Comparison of ENCODE assay signal across 16 cellular contexts in the genomic region with DNA sequence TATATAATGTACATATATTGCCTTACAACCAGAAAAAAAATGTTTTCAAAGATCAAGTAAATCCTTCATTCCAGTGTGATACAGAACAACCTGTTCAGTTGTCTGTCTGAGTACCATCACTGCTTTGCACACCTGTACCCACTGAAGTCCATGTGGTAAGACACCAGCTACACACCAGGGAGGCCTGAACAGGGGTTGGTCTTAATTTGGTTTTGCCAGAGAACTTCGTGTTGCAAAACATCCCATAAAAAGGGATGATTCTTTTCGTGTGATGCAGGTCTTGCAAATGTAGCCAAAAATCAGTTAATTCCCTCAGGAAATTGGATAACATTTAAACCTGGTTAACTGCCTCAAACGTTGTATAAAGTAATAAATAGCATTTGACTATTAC.
A peak's percentile ranks its signal among the peaks of the same experiment; 100 is the strongest.
DNase-seq lines count a peak whose midpoint lies in the region; ATAC-seq and TF ChIP-seq lines count a peak whose summit lies in the region.
"Had no signal": no experiment of that assay in that cellular context is flagged by ENCODE, and none has a peak within 500 bp of the region (broad histone marks: within the 10 kb centered on the region; RNA-seq: fewer than 3 reads in every experiment).

No MANE protein-coding gene starts in this region.

- ATAC-seq in GM21360 (IDR thresholded peaks at IDR 0.05; ENCODE audit: unreplicated experiment) (peak; percentile 3), HG03139 (IDR thresholded peaks at IDR 0.05; ENCODE audit: unreplicated experiment) (peak; percentile 4), GM18519 (IDR thresholded peaks at IDR 0.05; ENCODE audit: low FRiP score, unreplicated experiment) (no peak), left lung (no peak)

- peaks cover 0 to 18% of the 10 kb centered on the region in 2 donors for H3K4me1 ChIP-seq in left lung
- H3K4me1 ChIP-seq: breast epithelium had no signal

- CTCF ChIA-PET in activated CD4-positive, alpha-beta T cell treated with anti-CD3 and anti-CD28 coated beads, Interleukin-2, amount 10 ng/mL, durations not matched to agents 7 days and 5 days (lab: Charles Lee): interaction anchor here (0.6 to 1.5 kb wide), 5 partner anchors 9 to 118 kb away, joined by 3 read pairs; no protein-coding TSS in a partner anchor

- no peaks in the 10 kb centered on the region for H3K9me3 Mint-ChIP-seq in activated CD4-positive, alpha-beta T cell treated with anti-CD3 and anti-CD28 coated beads, Interleukin-2, amount 10 ng/mL, durations not matched to agents 7 days and 5 days
- H3K9me3 Mint-ChIP-seq: activated naive CD4-positive, alpha-beta T cell treated with anti-CD3 and anti-CD28 coated beads, Interleukin-2, amount 10 ng/mL, durations not matched to agents 7 days and 5 days had no signal

- intact Hi-C loops in left lung (cut with DNase I): loop anchor here in 1 of 2 donors (5.0 kb wide), 1 partner anchor 127 kb away; no protein-coding TSS in a partner anchor

- no peaks in the 10 kb centered on the region for H3K27me3 Mint-ChIP-seq in activated CD4-positive, alpha-beta T cell treated with anti-CD3 and anti-CD28 coated beads, Interleukin-2, amount 10 ng/mL, durations not matched to agents 7 days and 5 days

- H3K27ac Mint-ChIP-seq in activated CD4-positive, alpha-beta T cell treated with anti-CD3 and anti-CD28 coated beads, Interleukin-2, amount 10 ng/mL, durations not matched to agents 7 days and 5 days: no peak overlapping the region
- H3K27ac Mint-ChIP-seq: activated naive CD4-positive, alpha-beta T cell treated with anti-CD3 and anti-CD28 coated beads, Interleukin-2, amount 10 ng/mL, durations not matched to agents 7 days and 5 days; nephron progenitor cell had no signal

- H3K9me3 ChIP-seq in left lung: no peaks in the 10 kb centered on the region
- H3K9me3 ChIP-seq: breast epithelium had no signal

- H3K4me1 Mint-ChIP-seq in activated CD4-positive, alpha-beta T cell treated with anti-CD3 and anti-CD28 coated beads, Interleukin-2, amount 10 ng/mL, durations not matched to agents 7 days and 5 days: peaks cover 30% of the 10 kb centered on the region

- H3K4me3 ChIP-seq in GM06990 (replicated peaks; ENCODE audit: low read depth, low read length) (peak overlapping the region; percentile 32; the same call in 1 of the 2 replicates), left lung (no peak overlapping the region)
- H3K4me3 ChIP-seq: breast epithelium, lung had no signal

- no peak for TF ChIP-seq CTCF in GM06990 (IDR thresholded peaks at IDR 0.05; ENCODE audit: insufficient read depth, low read length, poor library complexity, severe bottlenecking)
- no peak for TF ChIP-seq CTCF in left lung (IDR thresholded peaks at IDR 0.05)

- H3K36me3 Mint-ChIP-seq in activated CD4-positive, alpha-beta T cell treated with anti-CD3 and anti-CD28 coated beads, Interleukin-2, amount 10 ng/mL, durations not matched to agents 7 days and 5 days (ENCODE audit: low read depth): no peaks in the 10 kb centered on the region
- H3K36me3 Mint-ChIP-seq: activated naive CD4-positive, alpha-beta T cell treated with anti-CD3 and anti-CD28 coated beads, Interleukin-2, amount 10 ng/mL, durations not matched to agents 7 days and 5 days had no signal

- DNase-seq in GM06990 (ENCODE audit: extremely low read depth, insufficient read length): no peak
- peak; percentile 56 for DNase-seq in RPMI8226
- DNase-seq in stimulated activated CD4-positive, alpha-beta T cell treated with anti-CD3 and anti-CD28 coated beads, Interleukin-4, amount 100 ng/mL, for 4 hours: no peak
- DNase-seq in left lung: no peak
- DNase-seq in activated CD4-positive, alpha-beta T cell treated with anti-CD3 and anti-CD28 coated beads, Interleukin-2, amount 10 ng/mL, durations not matched to agents 7 days and 5 days: no peak
- DNase-seq: activated naive CD4-positive, alpha-beta T cell treated with anti-CD3 and anti-CD28 coated beads, Interleukin-2, amount 10 ng/mL, durations not matched to agents 7 days and 5 days; DMS 273 treated with DMSO at 0.1 percent for 48 hours; effector memory CD4-positive, alpha-beta T cell; nephron progenitor cell; stimulated activated CD4-positive, alpha-beta T cell treated with anti-CD3 and anti-CD28 coated beads, Interleukin-2, amount 100 ng/mL, for 24 hours had no signal

- no peak overlapping the region for H3K27ac ChIP-seq in left lung
- H3K27ac ChIP-seq: breast epithelium, VCaP had no signal

- POLR2A ChIA-PET in activated CD4-positive, alpha-beta T cell treated with anti-CD3 and anti-CD28 coated beads, Interleukin-2, amount 10 ng/mL, durations not matched to agents 7 days and 5 days (lab: Charles Lee): no interaction called here

- no peak overlapping the region for H3K4me3 Mint-ChIP-seq in activated CD4-positive, alpha-beta T cell treated with anti-CD3 and anti-CD28 coated beads, Interleukin-2, amount 10 ng/mL, durations not matched to agents 7 days and 5 days
- H3K4me3 Mint-ChIP-seq: activated naive CD4-positive, alpha-beta T cell treated with anti-CD3 and anti-CD28 coated beads, Interleukin-2, amount 10 ng/mL, durations not matched to agents 7 days and 5 days; nephron progenitor cell had no signal

- no peaks in the 10 kb centered on the region for H3K27me3 ChIP-seq in GM06990 (replicated peaks; ENCODE audit: control insufficient read depth, insufficient read depth, low read length)
- no peaks in the 10 kb centered on the region for H3K27me3 ChIP-seq in left lung
- H3K27me3 ChIP-seq: breast epithelium had no signal

- H3K36me3 ChIP-seq in GM06990 (ENCODE audit: control insufficient read depth, insufficient read depth, low read length): peaks cover 9% of the 10 kb centered on the region
- H3K36me3 ChIP-seq in left lung: no peaks in the 10 kb centered on the region
- H3K36me3 ChIP-seq: breast epithelium had no signal

Comparison
In these comparisons a context has a peak if more than half of its experiments do, and no peak if none do; other contexts are left out.
1. ATAC-seq: peak in GM21360 (single experiment) and HG03139 (single experiment); none in GM18519 (single experiment) and left lung (single experiment).